8 cellular contexts compared by ENCODE assay signal in genomic region chr4:25914670-25915358, GRCh38. TPM values are rescaled to one million over a fixed set of nuclear protein-coding genes. Genes with fewer than 3 reads are reported as not detected.
A peak's percentile ranks its signal among the peaks of the same experiment; 100 is the strongest.
DNase-seq lines count a peak whose midpoint lies in the region; ATAC-seq and TF ChIP-seq lines count a peak whose summit lies in the region.

No MANE protein-coding gene starts in this region.

- peak overlapping the region; percentile 90 for H3K27ac ChIP-seq in C4-2B
- H3K27ac ChIP-seq in uterus = peak overlapping the region; percentile 72 to 87

- intact Hi-C loops in lower leg skin (cut with DNase I; ENCODE audit: low total_unique reads) (no loop called here), uterus (cut with DNase I; ENCODE audit: low total_unique reads) (no loop called here)

- CTCF ChIA-PET in HEK293T (lab: Yijun Ruan, JAX) = no interaction called here

- H3K9me3 ChIP-seq in adipocyte (ENCODE audit: control insufficient read depth, low read length) (no peaks in the 10 kb centered on the region), uterus (no peaks in the 10 kb centered on the region)

- POLR2A ChIA-PET in HEK293T (lab: Yijun Ruan, JAX) = no interaction called here

- H3K36me3 ChIP-seq in adipocyte (ENCODE audit: control insufficient read depth, insufficient read depth, low read length, severe bottlenecking) = peaks cover 1% of the 10 kb centered on the region
- no peaks in the 10 kb centered on the region for H3K36me3 ChIP-seq in uterus

- DNase-seq in adipocyte (ENCODE audit: low read depth) = no peak
- DNase-seq in lower leg skin (ENCODE audit: low spot score in 2 of 2) = no peak
- no peak for DNase-seq in uterus
- DNase-seq in HEK293T (ENCODE audit: extremely low spot score) = no peak
- DNase-seq in DMS79 (lab: John Stamatoyannopoulos, UW) = no peak

- H3K27me3 ChIP-seq in adipocyte (replicated peaks; ENCODE audit: control insufficient read depth, insufficient read depth, low read length) = peaks cover 6% of the 10 kb centered on the region
- no peaks in the 10 kb centered on the region for H3K27me3 ChIP-seq in uterus

- H3K4me3 ChIP-seq in adipocyte (ENCODE audit: low read length) (peak overlapping the region; percentile 95), lower leg skin (ENCODE audit: low read depth, poor library complexity, severe bottlenecking) (peak overlapping the region; percentile 55), uterus (peak overlapping the region; percentile 57 to 63)

- TF ChIP-seq CTCF in C4-2B (conservative IDR thresholded peaks at IDR 0.05) (no peak), lower leg skin (IDR thresholded peaks at IDR 0.05) (no peak), uterus (IDR thresholded peaks at IDR 0.05) (no peak)

- H3K9ac ChIP-seq in adipocyte (ENCODE audit: low read length) = peak overlapping the region; percentile 89

- TF ChIP-seq POLR2A in lower leg skin (IDR thresholded peaks at IDR 0.05) = no peak
- no peak for TF ChIP-seq POLR2A in uterus (IDR thresholded peaks at IDR 0.05)

- ATAC-seq in HG02870 (IDR thresholded peaks at IDR 0.05; ENCODE audit: unreplicated experiment) = peak; percentile 2
- ATAC-seq in GM18873 (IDR thresholded peaks at IDR 0.05; ENCODE audit: low FRiP score, unreplicated experiment) = no peak

- H3K4me1 ChIP-seq in adipocyte (ENCODE audit: control insufficient read depth, insufficient read depth, low read length) = peaks cover 24% of the 10 kb centered on the region
- no peaks in the 10 kb centered on the region for H3K4me1 ChIP-seq in uterus

- 61 to 63% methylated on average over 8 of the region's 8 CpGs for WGBS in lower leg skin, 2 donors

TF ChIP-seq in HEK293T, 16 proteins besides CTCF, POLR2A, EP300 and RAD21:
- TF ChIP-seq NFRKB (IDR thresholded peaks at IDR 0.05) = no peak
- TF ChIP-seq ELF4 (IDR thresholded peaks at IDR 0.05) = no peak
- TF ChIP-seq ZNF384 (IDR thresholded peaks at IDR 0.05) = no peak
- TF ChIP-seq TARDBP (IDR thresholded peaks at IDR 0.05) = no peak
- no peak for TF ChIP-seq CTBP1 (IDR thresholded peaks at IDR 0.05; ENCODE audit: borderline replicate concordance)
- no peak for TF ChIP-seq SUZ12 (IDR thresholded peaks at IDR 0.05)
- TF ChIP-seq LEF1 (IDR thresholded peaks at IDR 0.05; ENCODE audit: borderline replicate concordance) = no peak
- no peak for TF ChIP-seq FOXK2 (IDR thresholded peaks at IDR 0.05)
- no peak for TF ChIP-seq PKNOX1 (IDR thresholded peaks at IDR 0.05)
- TF ChIP-seq ARNT (IDR thresholded peaks at IDR 0.05) = no peak
- TF ChIP-seq FOXA1 (IDR thresholded peaks at IDR 0.05) = no peak
- no peak for TF ChIP-seq SP1 (IDR thresholded peaks at IDR 0.05)

RNA-seq across cellular contexts. Expression of gene SMIM20, which starts 0.8 kb away (rescaled TPM):
- 10 to 100 TPM; 16.1 to 18.7 (median 17.4) TPM for total RNA-seq in lower leg skin
- total RNA-seq in uterus = 100 to 1,000 TPM in 1 of 4 donors, 10 to 100 TPM in 3; 22.7 to 208 (median 32.4) TPM

RNA-seq across cellular contexts. Expression of gene SEL1L3, which starts 52.0 kb away (rescaled TPM):
- total RNA-seq in lower leg skin (10 to 100 TPM in 1 of 4 donors, 1 to 10 TPM in 3; 5.2 to 20.1 (median 5.9) TPM), uterus (10 to 100 TPM in 3 of 4 donors, 1 to 10 TPM in 1; 4.1 to 46.1 (median 21.2) TPM)
